1 cellular context compared by ENCODE assay signal in the genomic region with DNA sequence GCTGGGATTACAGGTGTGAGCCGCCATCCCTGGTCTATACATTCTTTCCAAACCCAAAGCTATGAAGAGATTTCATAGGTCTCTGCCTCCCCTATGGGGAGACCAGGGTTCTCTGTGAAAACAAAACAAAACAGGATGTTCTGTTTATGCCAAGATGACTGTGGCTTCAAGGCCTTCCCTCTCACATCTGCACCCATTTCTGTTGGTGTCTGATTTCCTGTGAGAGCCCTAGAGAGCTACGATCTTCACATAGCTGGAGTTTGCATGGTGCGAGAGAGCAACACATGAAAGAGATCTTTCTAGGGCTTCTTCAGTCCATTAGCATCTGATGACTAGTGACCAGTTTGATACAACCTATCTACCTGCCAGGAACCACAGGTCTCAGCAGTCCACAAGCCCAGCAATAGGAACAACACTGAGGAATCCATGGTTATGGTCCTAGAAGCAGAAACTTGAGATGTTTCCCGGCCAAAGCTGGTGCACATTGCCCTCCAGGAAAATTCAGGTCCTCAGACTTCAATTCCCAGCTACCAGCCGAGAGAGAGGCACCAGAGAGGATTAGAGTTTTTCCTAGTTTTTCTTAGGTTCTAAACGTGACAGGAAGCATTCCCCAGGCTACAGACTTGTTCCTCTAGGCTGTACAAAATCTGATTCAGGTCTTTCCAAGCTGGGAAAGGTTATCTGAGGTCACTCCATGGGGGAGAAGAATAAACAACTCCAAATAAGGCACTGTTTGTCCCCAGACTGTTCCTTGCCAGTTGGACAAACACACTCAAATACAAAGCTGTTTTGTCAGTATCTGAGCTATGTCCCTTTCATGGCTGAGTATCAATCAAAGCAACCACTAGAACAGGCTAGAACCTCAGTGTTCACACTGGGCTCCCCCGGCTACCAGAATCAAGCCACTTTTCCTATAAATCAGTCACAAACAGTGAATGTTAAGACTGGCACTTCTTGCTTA.
A peak's percentile ranks its signal among the peaks of the same experiment; 100 is the strongest.
TF ChIP-seq lines count a peak whose summit lies in the region.

No MANE protein-coding gene starts in this region.

TF ChIP-seq in HepG2, 621 proteins besides CTCF, POLR2A, EP300 and RAD21 (continues in another document):
- peak; percentile 79 for TF ChIP-seq HMG20A (CRISPR knock-in tag; IDR thresholded peaks at IDR 0.05; ENCODE audit: borderline replicate concordance)
- TF ChIP-seq RXRA (CRISPR knock-in tag; IDR thresholded peaks at IDR 0.05): peak; percentile 68; the same call in 1 of the 2 replicates
- no peak for TF ChIP-seq NFE2 (CRISPR knock-in tag; IDR thresholded peaks at IDR 0.05)
- no peak for TF ChIP-seq DBP (CRISPR knock-in tag; IDR thresholded peaks at IDR 0.05; ENCODE audit: not compliant biosample characterization)
- TF ChIP-seq, protein P1, sequence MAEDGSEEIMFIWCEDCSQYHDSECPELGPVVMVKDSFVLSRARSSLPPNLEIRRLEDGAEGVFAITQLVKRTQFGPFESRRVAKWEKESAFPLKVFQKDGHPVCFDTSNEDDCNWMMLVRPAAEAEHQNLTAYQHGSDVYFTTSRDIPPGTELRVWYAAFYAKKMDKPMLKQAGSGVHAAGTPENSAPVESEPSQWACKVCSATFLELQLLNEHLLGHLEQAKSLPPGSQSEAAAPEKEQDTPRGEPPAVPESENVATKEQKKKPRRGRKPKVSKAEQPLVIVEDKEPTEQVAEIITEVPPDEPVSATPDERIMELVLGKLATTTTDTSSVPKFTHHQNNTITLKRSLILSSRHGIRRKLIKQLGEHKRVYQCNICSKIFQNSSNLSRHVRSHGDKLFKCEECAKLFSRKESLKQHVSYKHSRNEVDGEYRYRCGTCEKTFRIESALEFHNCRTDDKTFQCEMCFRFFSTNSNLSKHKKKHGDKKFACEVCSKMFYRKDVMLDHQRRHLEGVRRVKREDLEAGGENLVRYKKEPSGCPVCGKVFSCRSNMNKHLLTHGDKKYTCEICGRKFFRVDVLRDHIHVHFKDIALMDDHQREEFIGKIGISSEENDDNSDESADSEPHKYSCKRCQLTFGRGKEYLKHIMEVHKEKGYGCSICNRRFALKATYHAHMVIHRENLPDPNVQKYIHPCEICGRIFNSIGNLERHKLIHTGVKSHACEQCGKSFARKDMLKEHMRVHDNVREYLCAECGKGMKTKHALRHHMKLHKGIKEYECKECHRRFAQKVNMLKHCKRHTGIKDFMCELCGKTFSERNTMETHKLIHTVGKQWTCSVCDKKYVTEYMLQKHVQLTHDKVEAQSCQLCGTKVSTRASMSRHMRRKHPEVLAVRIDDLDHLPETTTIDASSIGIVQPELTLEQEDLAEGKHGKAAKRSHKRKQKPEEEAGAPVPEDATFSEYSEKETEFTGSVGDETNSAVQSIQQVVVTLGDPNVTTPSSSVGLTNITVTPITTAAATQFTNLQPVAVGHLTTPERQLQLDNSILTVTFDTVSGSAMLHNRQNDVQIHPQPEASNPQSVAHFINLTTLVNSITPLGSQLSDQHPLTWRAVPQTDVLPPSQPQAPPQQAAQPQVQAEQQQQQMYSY (CRISPR knock-in tag; IDR thresholded peaks at IDR 0.05): no peak
- TF ChIP-seq CHCHD3 (CRISPR knock-in tag; IDR thresholded peaks at IDR 0.05): no peak
- peak; percentile 25 for TF ChIP-seq TEAD3 (CRISPR knock-in tag; optimal IDR thresholded peaks at IDR 0.05; ENCODE audit: borderline replicate concordance)
- peak; percentile 85 for TF ChIP-seq HMG20B (CRISPR knock-in tag; conservative IDR thresholded peaks at IDR 0.05)
- no peak for TF ChIP-seq ZNF768 (CRISPR knock-in tag; IDR thresholded peaks at IDR 0.05)
- no peak for TF ChIP-seq DNMT1 (CRISPR knock-in tag; IDR thresholded peaks at IDR 0.05)
- TF ChIP-seq ZBTB20 (CRISPR knock-in tag; IDR thresholded peaks at IDR 0.05; ENCODE audit: borderline replicate concordance, low read depth): no peak
- peak; percentile 36; the same call in 1 of the 2 replicates for TF ChIP-seq KAT8 (CRISPR knock-in tag; IDR thresholded peaks at IDR 0.05)
- 0 out of 2 replicates have a peak, but pooled peaks have one; percentile 60 for TF ChIP-seq ZNF124 (CRISPR knock-in tag; IDR thresholded peaks at IDR 0.05)
- no peak for TF ChIP-seq ZSCAN30 (CRISPR knock-in tag; IDR thresholded peaks at IDR 0.05)
- TF ChIP-seq, protein P2, sequence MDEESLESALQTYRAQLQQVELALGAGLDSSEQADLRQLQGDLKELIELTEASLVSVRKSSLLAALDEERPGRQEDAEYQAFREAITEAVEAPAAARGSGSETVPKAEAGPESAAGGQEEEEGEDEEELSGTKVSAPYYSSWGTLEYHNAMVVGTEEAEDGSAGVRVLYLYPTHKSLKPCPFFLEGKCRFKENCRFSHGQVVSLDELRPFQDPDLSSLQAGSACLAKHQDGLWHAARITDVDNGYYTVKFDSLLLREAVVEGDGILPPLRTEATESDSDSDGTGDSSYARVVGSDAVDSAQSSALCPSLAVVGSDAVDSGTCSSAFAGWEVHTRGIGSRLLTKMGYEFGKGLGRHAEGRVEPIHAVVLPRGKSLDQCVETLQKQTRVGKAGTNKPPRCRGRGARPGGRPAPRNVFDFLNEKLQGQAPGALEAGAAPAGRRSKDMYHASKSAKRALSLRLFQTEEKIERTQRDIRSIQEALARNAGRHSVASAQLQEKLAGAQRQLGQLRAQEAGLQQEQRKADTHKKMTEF (CRISPR knock-in tag; IDR thresholded peaks at IDR 0.05): 0 out of 2 replicates have a peak, but pooled peaks have one; percentile 16
- peak; percentile 97 for TF ChIP-seq GFI1 (CRISPR knock-in tag; IDR thresholded peaks at IDR 0.05; ENCODE audit: borderline replicate concordance)
- TF ChIP-seq CAMTA2 (CRISPR knock-in tag; IDR thresholded peaks at IDR 0.05; ENCODE audit: borderline replicate concordance): no peak
- TF ChIP-seq, protein P3, sequence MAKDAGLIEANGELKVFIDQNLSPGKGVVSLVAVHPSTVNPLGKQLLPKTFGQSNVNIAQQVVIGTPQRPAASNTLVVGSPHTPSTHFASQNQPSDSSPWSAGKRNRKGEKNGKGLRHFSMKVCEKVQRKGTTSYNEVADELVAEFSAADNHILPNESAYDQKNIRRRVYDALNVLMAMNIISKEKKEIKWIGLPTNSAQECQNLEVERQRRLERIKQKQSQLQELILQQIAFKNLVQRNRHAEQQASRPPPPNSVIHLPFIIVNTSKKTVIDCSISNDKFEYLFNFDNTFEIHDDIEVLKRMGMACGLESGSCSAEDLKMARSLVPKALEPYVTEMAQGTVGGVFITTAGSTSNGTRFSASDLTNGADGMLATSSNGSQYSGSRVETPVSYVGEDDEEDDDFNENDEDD (CRISPR knock-in tag; IDR thresholded peaks at IDR 0.05; ENCODE audit: borderline replicate concordance): no peak
- TF ChIP-seq, protein P4, sequence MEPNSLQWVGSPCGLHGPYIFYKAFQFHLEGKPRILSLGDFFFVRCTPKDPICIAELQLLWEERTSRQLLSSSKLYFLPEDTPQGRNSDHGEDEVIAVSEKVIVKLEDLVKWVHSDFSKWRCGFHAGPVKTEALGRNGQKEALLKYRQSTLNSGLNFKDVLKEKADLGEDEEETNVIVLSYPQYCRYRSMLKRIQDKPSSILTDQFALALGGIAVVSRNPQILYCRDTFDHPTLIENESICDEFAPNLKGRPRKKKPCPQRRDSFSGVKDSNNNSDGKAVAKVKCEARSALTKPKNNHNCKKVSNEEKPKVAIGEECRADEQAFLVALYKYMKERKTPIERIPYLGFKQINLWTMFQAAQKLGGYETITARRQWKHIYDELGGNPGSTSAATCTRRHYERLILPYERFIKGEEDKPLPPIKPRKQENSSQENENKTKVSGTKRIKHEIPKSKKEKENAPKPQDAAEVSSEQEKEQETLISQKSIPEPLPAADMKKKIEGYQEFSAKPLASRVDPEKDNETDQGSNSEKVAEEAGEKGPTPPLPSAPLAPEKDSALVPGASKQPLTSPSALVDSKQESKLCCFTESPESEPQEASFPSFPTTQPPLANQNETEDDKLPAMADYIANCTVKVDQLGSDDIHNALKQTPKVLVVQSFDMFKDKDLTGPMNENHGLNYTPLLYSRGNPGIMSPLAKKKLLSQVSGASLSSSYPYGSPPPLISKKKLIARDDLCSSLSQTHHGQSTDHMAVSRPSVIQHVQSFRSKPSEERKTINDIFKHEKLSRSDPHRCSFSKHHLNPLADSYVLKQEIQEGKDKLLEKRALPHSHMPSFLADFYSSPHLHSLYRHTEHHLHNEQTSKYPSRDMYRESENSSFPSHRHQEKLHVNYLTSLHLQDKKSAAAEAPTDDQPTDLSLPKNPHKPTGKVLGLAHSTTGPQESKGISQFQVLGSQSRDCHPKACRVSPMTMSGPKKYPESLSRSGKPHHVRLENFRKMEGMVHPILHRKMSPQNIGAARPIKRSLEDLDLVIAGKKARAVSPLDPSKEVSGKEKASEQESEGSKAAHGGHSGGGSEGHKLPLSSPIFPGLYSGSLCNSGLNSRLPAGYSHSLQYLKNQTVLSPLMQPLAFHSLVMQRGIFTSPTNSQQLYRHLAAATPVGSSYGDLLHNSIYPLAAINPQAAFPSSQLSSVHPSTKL (CRISPR knock-in tag; IDR thresholded peaks at IDR 0.05): peak; percentile 81; the same call in 1 of the 2 replicates
- TF ChIP-seq MBNL3 (CRISPR knock-in tag; conservative IDR thresholded peaks at IDR 0.05): no peak
- no peak for TF ChIP-seq ZNF207 (IDR thresholded peaks at IDR 0.05; ENCODE audit: borderline replicate concordance)
- no peak for TF ChIP-seq HDAC1 (CRISPR knock-in tag; IDR thresholded peaks at IDR 0.05)
- TF ChIP-seq PITX1 (CRISPR knock-in tag; IDR thresholded peaks at IDR 0.05): no peak
- TF ChIP-seq SPEN (CRISPR knock-in tag; IDR thresholded peaks at IDR 0.05; ENCODE audit: low read depth): no peak
- TF ChIP-seq GMEB2 (CRISPR knock-in tag; IDR thresholded peaks at IDR 0.05; ENCODE audit: low read depth): no peak
- TF ChIP-seq LCORL (IDR thresholded peaks at IDR 0.05): no peak
- peak; percentile 44; the same call in 1 of the 2 replicates for TF ChIP-seq LCORL (CRISPR knock-in tag; IDR thresholded peaks at IDR 0.05)
- peak; percentile 56 for TF ChIP-seq GATAD2A (CRISPR knock-in tag; IDR thresholded peaks at IDR 0.05)
- no peak for TF ChIP-seq ZNF775 (CRISPR knock-in tag; IDR thresholded peaks at IDR 0.05; ENCODE audit: borderline replicate concordance)
- no peak for TF ChIP-seq HNRNPH1 (optimal IDR thresholded peaks at IDR 0.05; ENCODE audit: low read depth, low read length)
- no peak for TF ChIP-seq ZNF367 (CRISPR knock-in tag; IDR thresholded peaks at IDR 0.05; ENCODE audit: borderline replicate concordance)
- TF ChIP-seq ZNF441 (CRISPR knock-in tag; IDR thresholded peaks at IDR 0.05; ENCODE audit: borderline replicate concordance): no peak
- peak; percentile 68; the same call in 1 of the 2 replicates for TF ChIP-seq SOX5 (CRISPR knock-in tag; IDR thresholded peaks at IDR 0.05; ENCODE audit: borderline replicate concordance)
- TF ChIP-seq SNAI1 (CRISPR knock-in tag; IDR thresholded peaks at IDR 0.05; ENCODE audit: borderline replicate concordance): no peak
